11 cellular contexts compared by ENCODE assay signal in genomic region chr6:155187994-155188706, GRCh38.
A peak's percentile ranks its signal among the peaks of the same experiment; 100 is the strongest.
DNase-seq lines count a peak whose midpoint lies in the region; ATAC-seq and TF ChIP-seq lines count a peak whose summit lies in the region.
"Had no signal": no experiment of that assay in that cellular context is flagged by ENCODE, and none has a peak within 500 bp of the region (broad histone marks: within the 10 kb centered on the region; RNA-seq: fewer than 3 reads in every experiment).

No MANE protein-coding gene starts in this region.

- ATAC-seq in psoas muscle, result peak in 1 of 4 donors; percentile 35
- ATAC-seq in esophagus mucosa, result no peak
- ATAC-seq in CD8-positive, alpha-beta T cell, result no peak

- no peaks in the 10 kb centered on the region for H3K9me3 Mint-ChIP-seq in CD8-positive, alpha-beta T cell
- H3K9me3 Mint-ChIP-seq: T-helper 1 cell treated with Interleukin-12 subunit alpha and Interleukin-12 subunit beta and Interleukin-4 antibody, amounts not matched to agents 30 μg/mL and 1 μg/mL, for 36 hours had no signal

- H3K36me3 Mint-ChIP-seq in CD8-positive, alpha-beta T cell, result no peaks in the 10 kb centered on the region

- H3K9me3 ChIP-seq in Peyer's patch (no peaks in the 10 kb centered on the region), psoas muscle (no peaks in the 10 kb centered on the region)
- no peaks in the 10 kb centered on the region for H3K9me3 ChIP-seq in CD8-positive, alpha-beta T cell (ENCODE audit: low read length)

- POLR2A ChIA-PET in CD8-positive, alpha-beta T cell (lab: Charles Lee), result interaction anchor here (0.6 kb wide), 1 partner anchor 20 kb away, joined by 3 read pairs; no protein-coding TSS in a partner anchor

- H3K27ac Mint-ChIP-seq in CD8-positive, alpha-beta T cell, result no peak overlapping the region

- intact Hi-C loops in psoas muscle (cut with DNase I), result no loop called here
- intact Hi-C loops in CD8-positive, alpha-beta T cell (cut with DNase I, micrococcal nuclease), result no loop called here

- peaks cover 14% of the 10 kb centered on the region for H3K4me1 Mint-ChIP-seq in CD8-positive, alpha-beta T cell (ENCODE audit: low read depth)

- TF ChIP-seq CTCF in Peyer's patch (IDR thresholded peaks at IDR 0.05) (no peak), epithelial cell of esophagus (IDR thresholded peaks at IDR 0.05; ENCODE audit: insufficient read depth, low read depth, low read length, missing control alignments) (no peak), psoas muscle (IDR thresholded peaks at IDR 0.05) (no peak)
- no peak for TF ChIP-seq CTCF in CD8-positive, alpha-beta T cell (IDR thresholded peaks at IDR 0.05)

- CTCF ChIA-PET in CD8-positive, alpha-beta T cell (lab: Charles Lee), result interaction anchor here (1.4 kb wide), 1 partner anchor 10 kb away, joined by 3 read pairs; no protein-coding TSS in a partner anchor

- H3K27ac ChIP-seq in Peyer's patch (peak overlapping the region in 3 of 4 donors; percentile 34 to 70 (median 35)), psoas muscle (peak overlapping the region; percentile 7)
- H3K27ac ChIP-seq in CD8-positive, alpha-beta T cell (ENCODE audit: low read depth, low read length), result no peak overlapping the region

- no peak overlapping the region for H3K4me3 Mint-ChIP-seq in CD8-positive, alpha-beta T cell
- H3K4me3 Mint-ChIP-seq: T-helper 1 cell treated with Interleukin-12 subunit alpha and Interleukin-12 subunit beta and Interleukin-4 antibody, amounts not matched to agents 30 μg/mL and 1 μg/mL, for 36 hours had no signal

- TF ChIP-seq POLR2A in Peyer's patch (IDR thresholded peaks at IDR 0.05), result no peak

- 67 to 74% (median 72%) methylated on average over 13 of the region's 13 CpGs for WGBS in psoas muscle, 3 donors

- H3K4me3 ChIP-seq in Peyer's patch (no peak overlapping the region), epithelial cell of esophagus (ENCODE audit: low read length) (no peak overlapping the region), psoas muscle (no peak overlapping the region)
- no peak overlapping the region for H3K4me3 ChIP-seq in CD8-positive, alpha-beta T cell (ENCODE audit: low read depth, low read length)

- H3K4me1 ChIP-seq in Peyer's patch (peaks cover 0 to 10% (median 0%) of the 10 kb centered on the region in 4 donors), psoas muscle (no peaks in the 10 kb centered on the region)
- no peaks in the 10 kb centered on the region for H3K4me1 ChIP-seq in CD8-positive, alpha-beta T cell (ENCODE audit: insufficient read depth, low read length)

- H3K36me3 ChIP-seq in Peyer's patch (peaks cover 0 to 6% (median 0%) of the 10 kb centered on the region in 3 donors), psoas muscle (ENCODE audit: insufficient read depth in 1 of 2, low read depth in 1 of 2) (peaks cover 0 to 10% of the 10 kb centered on the region in 2 donors)
- H3K36me3 ChIP-seq in CD8-positive, alpha-beta T cell (ENCODE audit: insufficient read depth, low read length), result no peaks in the 10 kb centered on the region

- DNase-seq in Daoy (ENCODE audit: low read depth) (peak; percentile 53), Peyer's patch (no peak), epithelial cell of esophagus (ENCODE audit: low read depth) (peak; percentile 17), psoas muscle (no peak), NCI-H146 (lab: John Stamatoyannopoulos, UW) (no peak), globus pallidus (ENCODE audit: low spot score) (no peak)
- DNase-seq in CD8-positive, alpha-beta T cell, result no peak
- DNase-seq: DMS 273 treated with DMSO at 0.1 percent for 48 hours; stimulated activated CD4-positive, alpha-beta T cell treated with anti-CD3 and anti-CD28 coated beads, Interleukin-1b, Interleukin-23, amount 100 ng/mL, for 48 hours had no signal

- H3K27me3 Mint-ChIP-seq in CD8-positive, alpha-beta T cell (ENCODE audit: low read depth), result no peaks in the 10 kb centered on the region

- H3K27me3 ChIP-seq in Peyer's patch, result no peaks in the 10 kb centered on the region
- H3K27me3 ChIP-seq in psoas muscle (ENCODE audit: insufficient read depth in 3 of 3, low read length in 2 of 3), result no peaks in the 10 kb centered on the region
- H3K27me3 ChIP-seq in CD8-positive, alpha-beta T cell (ENCODE audit: insufficient read depth, low read length), result no peaks in the 10 kb centered on the region

Comparison
In these comparisons a context has a peak if more than half of its experiments do, and no peak if none do; other contexts are left out.
1. DNase-seq: peak in Daoy (single experiment) and epithelial cell of esophagus (single experiment); none in Peyer's patch (0 of 3), psoas muscle (0 of 2), NCI-H146 (single experiment), CD8-positive, alpha-beta T cell (0 of 7) and globus pallidus (single experiment).